ENCODE assay signal across 9 cellular contexts in the genomic region with DNA sequence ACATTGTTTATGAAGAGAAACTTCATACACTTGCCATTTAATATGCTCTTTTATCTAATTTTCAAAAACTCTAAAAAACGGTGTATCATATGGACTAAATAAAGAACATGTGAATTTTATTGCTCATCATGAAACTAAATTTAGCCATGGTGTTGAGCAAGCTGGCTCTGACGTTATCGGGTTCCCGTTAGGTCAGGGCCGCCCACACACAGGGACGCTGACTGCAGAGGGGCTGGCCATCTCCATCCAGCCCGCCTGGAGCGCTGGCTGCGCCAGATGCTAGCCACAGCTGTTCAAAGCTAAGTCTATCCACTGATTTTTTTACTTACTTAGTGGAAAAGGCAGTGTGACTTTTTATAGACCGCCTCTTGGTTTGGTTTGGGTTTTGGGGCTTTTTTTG. TPM values are rescaled to one million over a fixed set of nuclear protein-coding genes. Genes with fewer than 3 reads are reported as not detected.
DNase-seq lines count a peak whose midpoint lies in the region; ATAC-seq and TF ChIP-seq lines count a peak whose summit lies in the region.
"Had no signal": no experiment of that assay in that cellular context is flagged by ENCODE, and none has a peak within 500 bp of the region (broad histone marks: within the 10 kb centered on the region; RNA-seq: fewer than 3 reads in every experiment).

No MANE protein-coding gene starts in this region.

- H3K36me3 Mint-ChIP-seq in chondrocyte (ENCODE audit: low read depth) (peaks cover 3% of the 10 kb centered on the region), glutamatergic neuron (ENCODE audit: unreplicated experiment) (no peaks in the 10 kb centered on the region)

- H3K27me3 ChIP-seq in muscle layer of duodenum (ENCODE audit: low read depth, low read length), result no peaks in the 10 kb centered on the region

- no peak for ATAC-seq in HG02970 (IDR thresholded peaks at IDR 0.05; ENCODE audit: low FRiP score, unreplicated experiment)

- POLR2A ChIA-PET in GM10248 (lab: Yijun Ruan, JAX), result no interaction called here

- H3K36me3 ChIP-seq in muscle layer of duodenum (ENCODE audit: control insufficient read depth in 1 of 2, insufficient read depth in 2 of 2, low read length in 2 of 2), result peaks cover 4 to 13% of the 10 kb centered on the region in 2 donors

- no peaks in the 10 kb centered on the region for H3K9me3 Mint-ChIP-seq in chondrocyte (ENCODE audit: low read depth)
- H3K9me3 Mint-ChIP-seq in glutamatergic neuron (ENCODE audit: unreplicated experiment), result peaks cover 2% of the 10 kb centered on the region

- no peak overlapping the region for H3K4me3 Mint-ChIP-seq in chondrocyte (ENCODE audit: unreplicated experiment)
- H3K4me3 Mint-ChIP-seq in glutamatergic neuron (ENCODE audit: unreplicated experiment), result no peak overlapping the region

- CTCF ChIA-PET in GM10248 (lab: Yijun Ruan, JAX), result no interaction called here

- H3K4me1 ChIP-seq in muscle layer of duodenum (ENCODE audit: control insufficient read depth in 1 of 2, insufficient read depth in 2 of 2, low read length in 2 of 2), result peaks cover 4 to 6% of the 10 kb centered on the region in 2 donors

- H3K27ac Mint-ChIP-seq in chondrocyte (ENCODE audit: unreplicated experiment) (no peak overlapping the region), glutamatergic neuron (ENCODE audit: unreplicated experiment) (no peak overlapping the region)

- no peaks in the 10 kb centered on the region for H3K27me3 Mint-ChIP-seq in chondrocyte (ENCODE audit: low read depth)
- no peaks in the 10 kb centered on the region for H3K27me3 Mint-ChIP-seq in glutamatergic neuron (ENCODE audit: unreplicated experiment)

- H3K9me3 ChIP-seq in muscle layer of duodenum (ENCODE audit: control insufficient read depth in 1 of 2, low read length in 2 of 2), result no peaks in the 10 kb centered on the region

- peak overlapping the region; percentile 61 for H3K27ac ChIP-seq in muscle layer of duodenum (ENCODE audit: low read length)

- TF ChIP-seq CTCF in chondrocyte (IDR thresholded peaks at IDR 0.05) (no peak), GM10248 (IDR thresholded peaks at IDR 0.05; ENCODE audit: control extremely low read depth, extremely low read depth, low read depth, missing control alignments) (no peak), glutamatergic neuron (IDR thresholded peaks at IDR 0.05; ENCODE audit: partially characterized antibody, unreplicated experiment) (no peak)

- DNase-seq in stimulated activated naive CD4-positive, alpha-beta T cell treated with Interleukin-2 at 50 U/mL for 16 hours (lab: John Stamatoyannopoulos, UW), result peak; percentile 4
- no peak for DNase-seq in stimulated activated naive CD4-positive, alpha-beta T cell (lab: John Stamatoyannopoulos, UW)
- DNase-seq in chondrocyte (ENCODE audit: low spot score), result peak; percentile 55
- no peak for DNase-seq in GM10248 (ENCODE audit: extremely low spot score)
- no peak for DNase-seq in NCI-H2081 treated with DMSO at 0.1 percent for 48 hours (lab: John Stamatoyannopoulos, UW)
- no peak for DNase-seq in glutamatergic neuron
- DNase-seq: DND-41 had no signal

- no peak overlapping the region for H3K4me3 ChIP-seq in muscle layer of duodenum (ENCODE audit: low read depth in 1 of 2, low read length in 2 of 2)

- peaks cover 2% of the 10 kb centered on the region for H3K4me1 Mint-ChIP-seq in chondrocyte (ENCODE audit: low read depth)
- peaks cover 5% of the 10 kb centered on the region for H3K4me1 Mint-ChIP-seq in glutamatergic neuron (ENCODE audit: low read depth, unreplicated experiment)

RNA-seq across cellular contexts. Expression of gene DYNC1H1, which starts 36.5 kb away (rescaled TPM):
- total RNA-seq in chondrocyte (718 to 842 TPM (median 735 TPM) in 3 replicates), glutamatergic neuron (ENCODE audit: unreplicated experiment) (2,051 TPM)

Comparison
In these comparisons a context has a peak if more than half of its experiments do, and no peak if none do; other contexts are left out.
1. DNase-seq: peak in stimulated activated naive CD4-positive, alpha-beta T cell treated with Interleukin-2 at 50 U/mL for 16 hours (single experiment) and chondrocyte (single experiment); none in stimulated activated naive CD4-positive, alpha-beta T cell (0 of 6), GM10248 (single experiment), NCI-H2081 treated with DMSO at 0.1 percent for 48 hours (single experiment) and glutamatergic neuron (single experiment).